Comparison of ENCODE assay signal across 26 cellular contexts in genomic region chr9:109765821-109766220, GRCh38. TPM values are rescaled to one million over a fixed set of nuclear protein-coding genes. Genes with fewer than 3 reads are reported as not detected.
"Had no signal": no experiment of that assay in that cellular context is flagged by ENCODE, and none has a peak within 500 bp of the region (broad histone marks: within the 10 kb centered on the region; RNA-seq: fewer than 3 reads in every experiment).

No MANE protein-coding gene starts in this region.

- H3K4me3 Mint-ChIP-seq: activated naive CD4-positive, alpha-beta T cell treated with anti-CD3 and anti-CD28 coated beads for 36 hours; activated naive CD8-positive, alpha-beta T cell treated with anti-CD3 and anti-CD28 coated beads, Interleukin-2, amount 10 ng/mL, durations not matched to agents 7 days and 5 days; activated T-cell treated with anti-CD3 and anti-CD28 coated beads, Interleukin-2, amount 50 U/mL, for 4 hours; immature natural killer cell; natural killer cell; stimulated activated naive CD8-positive, alpha-beta T cell treated with anti-CD3 and anti-CD28 coated beads, Interleukin-15, Interleukin-2, amounts not matched to agents 100 ng/mL and 50 ng/mL, for 24 hours; T-helper 17 cell had no signal

- H3K4me1 Mint-ChIP-seq: activated naive CD8-positive, alpha-beta T cell treated with anti-CD3 and anti-CD28 coated beads, Interleukin-2, amount 10 ng/mL, durations not matched to agents 7 days and 5 days; immature natural killer cell; natural killer cell; T-helper 17 cell had no signal

- H3K4me1 ChIP-seq: gastroesophageal sphincter, left lung, prostate gland, right lobe of liver, upper lobe of right lung had no signal

- H3K4me3 ChIP-seq: gastroesophageal sphincter, left lung, ovary, prostate gland, right lobe of liver, skin epidermis, thyroid gland, upper lobe of right lung had no signal

- H3K9me3 ChIP-seq: gastroesophageal sphincter, left lung, ovary, prostate gland, right lobe of liver, thyroid gland, upper lobe of right lung had no signal

- ATAC-seq: activated T-cell treated with anti-CD3 and anti-CD28 coated beads, Interleukin-2, amount 50 U/mL, for 4 hours; gastroesophageal sphincter; left lung; natural killer cell; right lobe of liver; T-helper 17 cell; upper lobe of right lung had no signal

- DNase-seq: activated CD4-positive, alpha-beta T cell treated with anti-CD3 and anti-CD28 coated beads for 4 hours; activated CD4-positive, alpha-beta T cell treated with anti-CD3 and anti-CD28 coated beads, Interleukin-2, amount 50 U/mL, for 48 hours; activated CD4-positive, CD25-positive, alpha-beta regulatory T cell; activated CD8-positive, alpha-beta memory T cell treated with anti-CD3 and anti-CD28 coated beads, Interleukin-2, amount 50 U/mL, for 48 hours; activated effector memory CD4-positive, alpha-beta T cell treated with Interleukin-2 at 50 U/mL for 16 hours; activated naive CD4-positive, alpha-beta T cell treated with anti-CD3 and anti-CD28 coated beads for 36 hours; activated naive CD8-positive, alpha-beta T cell treated with anti-CD3 and anti-CD28 coated beads, Interleukin-2, amount 10 ng/mL, durations not matched to agents 7 days and 5 days; activated T-cell treated with anti-CD3 and anti-CD28 coated beads, Interleukin-2, amount 50 U/mL, for 4 hours; amygdala; immature natural killer cell; left lung; midbrain; natural killer cell; ovary; right lobe of liver; stimulated activated CD4-positive, alpha-beta T cell treated with anti-CD3 and anti-CD28 coated beads, Interleukin-1b, Interleukin-23, amount 100 ng/mL, for 48 hours; substantia nigra; T-helper 17 cell; thyroid gland; upper lobe of right lung had no signal

- H3K27ac ChIP-seq: epithelial cell of prostate, gastroesophageal sphincter, left lung, ovary, prostate gland, right lobe of liver, skin epidermis, thyroid gland, upper lobe of right lung had no signal

- H3K27me3 ChIP-seq: gastroesophageal sphincter, ovary, right lobe of liver, thyroid gland, upper lobe of right lung had no signal

- H3K9me3 Mint-ChIP-seq: activated naive CD4-positive, alpha-beta T cell treated with anti-CD3 and anti-CD28 coated beads for 36 hours; activated T-cell treated with anti-CD3 and anti-CD28 coated beads, Interleukin-2, amount 50 U/mL, for 4 hours; stimulated activated naive CD8-positive, alpha-beta T cell treated with anti-CD3 and anti-CD28 coated beads, Interleukin-15, Interleukin-2, amounts not matched to agents 100 ng/mL and 50 ng/mL, for 24 hours had no signal

- H3K27ac Mint-ChIP-seq: activated naive CD4-positive, alpha-beta T cell treated with anti-CD3 and anti-CD28 coated beads for 36 hours; activated naive CD8-positive, alpha-beta T cell treated with anti-CD3 and anti-CD28 coated beads, Interleukin-2, amount 10 ng/mL, durations not matched to agents 7 days and 5 days; immature natural killer cell; natural killer cell; stimulated activated naive CD8-positive, alpha-beta T cell treated with anti-CD3 and anti-CD28 coated beads, Interleukin-15, Interleukin-2, amounts not matched to agents 100 ng/mL and 50 ng/mL, for 24 hours; T-helper 17 cell had no signal

- H3K36me3 Mint-ChIP-seq: activated naive CD8-positive, alpha-beta T cell treated with anti-CD3 and anti-CD28 coated beads, Interleukin-2, amount 10 ng/mL, durations not matched to agents 7 days and 5 days; immature natural killer cell; natural killer cell had no signal

- H3K36me3 ChIP-seq: gastroesophageal sphincter, left lung, ovary, prostate gland, right lobe of liver, thyroid gland, upper lobe of right lung had no signal

RNA-seq across cellular contexts. Expression of gene PALM2AKAP2, which starts 14.2 kb away (rescaled TPM):
- total RNA-seq: activated CD8-positive, alpha-beta memory T cell treated with anti-CD3 and anti-CD28 coated beads for 36 hours; activated naive CD8-positive, alpha-beta T cell treated with anti-CD3 and anti-CD28 coated beads, Interleukin-2, amount 10 ng/mL, durations not matched to agents 7 days and 5 days; natural killer cell; T-helper 17 cell had no signal
- polyA plus RNA-seq: immature natural killer cell had no signal
